22 cellular contexts compared by ENCODE assay signal in the genomic region with DNA sequence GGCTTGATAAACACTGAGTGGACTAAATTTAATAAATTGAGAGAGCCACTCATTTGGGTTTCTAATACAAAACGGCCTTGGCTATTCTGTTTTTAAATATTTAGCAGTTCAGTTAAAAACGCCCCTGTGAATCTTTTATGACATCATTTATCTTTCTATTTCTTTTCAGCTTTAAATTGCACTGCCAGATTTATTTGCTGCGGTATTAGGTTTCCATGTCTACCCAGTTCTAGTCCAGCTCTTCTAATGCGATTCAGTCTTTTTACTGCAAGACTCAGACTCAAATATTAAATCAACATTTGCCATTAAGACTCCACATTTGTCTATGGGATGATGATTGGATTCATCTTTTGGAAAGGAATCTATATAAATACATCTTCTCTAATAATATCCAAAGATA.
"Had no signal": no experiment of that assay in that cellular context is flagged by ENCODE, and none has a peak within 500 bp of the region (broad histone marks: within the 10 kb centered on the region; RNA-seq: fewer than 3 reads in every experiment).

No MANE protein-coding gene starts in this region.

- H3K4me1 ChIP-seq: esophagus muscularis mucosa, foreskin keratinocyte, gastroesophageal sphincter, heart left ventricle, left lung, lower lobe of right lung had no signal

- H3K27ac ChIP-seq: coronary artery, esophagus muscularis mucosa, foreskin keratinocyte, gastroesophageal sphincter, heart left ventricle, hepatocyte, left lung, lower lobe of right lung had no signal

- H3K4me1 Mint-ChIP-seq: immature natural killer cell, naive B cell had no signal

- H3K4me2 ChIP-seq: hepatocyte had no signal

- H3K36me3 ChIP-seq: esophagus muscularis mucosa, gastroesophageal sphincter, heart left ventricle, left lung, lower lobe of right lung had no signal

- H3K27me3 Mint-ChIP-seq: naive B cell had no signal

- H3K4me3 ChIP-seq: coronary artery, dorsolateral prefrontal cortex, esophagus muscularis mucosa, gastroesophageal sphincter, heart left ventricle, hepatocyte, left lung, lower lobe of right lung, mucosa of descending colon had no signal

- H2AFZ ChIP-seq: hepatocyte had no signal

- H3K79me2 ChIP-seq: hepatocyte had no signal

- H3K4me3 Mint-ChIP-seq: immature natural killer cell, mesothelial cell of epicardium, naive B cell had no signal

- H3K36me3 Mint-ChIP-seq: mesothelial cell of epicardium, naive B cell had no signal

- DNase-seq: dermis blood vessel endothelial cell; dorsolateral prefrontal cortex; effector CD4-positive, alpha-beta T cell; effector memory CD4-positive, alpha-beta T cell; foreskin keratinocyte; heart left ventricle; immature natural killer cell; islet precursor cell; kidney; kidney glomerular epithelial cell; left colon; left lung; left ventricle myocardium superior; lower lobe of right lung; mesenchymal stem cell; mucosa of descending colon; naive B cell had no signal

- H3K9me3 ChIP-seq: esophagus muscularis mucosa, gastroesophageal sphincter, heart left ventricle, left lung, lower lobe of right lung, mucosa of descending colon had no signal

- H3K9me3 Mint-ChIP-seq: mesothelial cell of epicardium had no signal

- H3K27me3 ChIP-seq: dorsolateral prefrontal cortex, esophagus muscularis mucosa, foreskin keratinocyte, gastroesophageal sphincter, heart left ventricle, hepatocyte, left lung had no signal

- H3K27ac Mint-ChIP-seq: immature natural killer cell, mesothelial cell of epicardium, naive B cell had no signal
